In genomic region chr5:54024466-54024865, GRCh38 we compare ENCODE assay signal across 22 cellular contexts.
DNase-seq lines count a peak whose midpoint lies in the region; ATAC-seq, FAIRE-seq and TF ChIP-seq lines count a peak whose summit lies in the region.
"Had no signal": no experiment of that assay in that cellular context is flagged by ENCODE, and none has a peak within 500 bp of the region (broad histone marks: within the 10 kb centered on the region; RNA-seq: fewer than 3 reads in every experiment).

No MANE protein-coding gene starts in this region.

- H3K9me1 ChIP-seq in endothelial cell of umbilical vein (replicated peaks; ENCODE audit: control insufficient read depth, extremely low read depth, insufficient read depth, low read length): no peaks in the 10 kb centered on the region

- no peaks in the 10 kb centered on the region for H3K36me3 ChIP-seq in endothelial cell of umbilical vein (ENCODE audit: control insufficient read depth in 2 of 2, extremely low read depth in 1 of 2, insufficient read depth in 2 of 2, low read length in 2 of 2)
- no peaks in the 10 kb centered on the region for H3K36me3 ChIP-seq in kidney (ENCODE audit: control insufficient read depth in 1 of 2, insufficient read depth in 2 of 2, low read length in 2 of 2)
- H3K36me3 ChIP-seq in ovary: no peaks in the 10 kb centered on the region
- H3K36me3 ChIP-seq: BE2C, heart left ventricle, Peyer's patch, stomach, upper lobe of right lung had no signal

- BruUV-seq in endothelial cell of umbilical vein (replicated peaks; lab: Mats Ljungman, UMichigan): no TSS peak

- POLR2A ChIA-PET in endothelial cell of umbilical vein (lab: Charles Lee): no interaction called here

- no peaks in the 10 kb centered on the region for H3K79me2 ChIP-seq in endothelial cell of umbilical vein (ENCODE audit: control insufficient read depth, insufficient read depth, low read length)
- H3K79me2 ChIP-seq: parathyroid adenoma had no signal

- no peak for TF ChIP-seq EP300 in ovary (IDR thresholded peaks at IDR 0.05)

- DNase-seq in AG09309 (ENCODE audit: low read depth) (peak; percentile 13), NCI-H460 (ENCODE audit: extremely low read depth, low read depth) (peak; percentile 4), endothelial cell of umbilical vein (ENCODE audit: low read depth, low spot score) (no peak), kidney (no peak), ovary (no peak)
- DNase-seq in activated CD4-positive, alpha-beta T cell treated with anti-CD3 and anti-CD28 coated beads for 4 hours: no peak
- DNase-seq: activated CD4-positive, alpha-beta T cell treated with anti-CD3 and anti-CD28 coated beads for 36 hours; activated CD8-positive, alpha-beta memory T cell treated with anti-CD3 and anti-CD28 coated beads, Interleukin-2, amount 50 U/mL, for 4 hours; activated gamma-delta T cell; anterior cingulate cortex; BE2C; heart left ventricle; NCI-H146; Peyer's patch; stomach; upper lobe of right lung had no signal

- H3K4me3 ChIP-seq in AG09309 (ENCODE audit: control insufficient read depth, low read depth, low read length): no peak overlapping the region
- H3K4me3 ChIP-seq in endothelial cell of umbilical vein (replicated peaks in 1 of 3; ENCODE audit: insufficient read depth in 1 of 3, low read depth in 1 of 3, low read length in 3 of 3): no peak overlapping the region
- no peak overlapping the region for H3K4me3 ChIP-seq in kidney (ENCODE audit: low read length in 2 of 2)
- H3K4me3 ChIP-seq in ovary: no peak overlapping the region
- H3K4me3 ChIP-seq: GM12878, heart left ventricle, lung, Peyer's patch, stomach, upper lobe of right lung had no signal

- no peak for TF ChIP-seq CTCF in AG09309 (IDR thresholded peaks at IDR 0.05; ENCODE audit: control insufficient read depth, insufficient read depth, low read depth, low read length, missing control alignments)
- TF ChIP-seq CTCF in endothelial cell of umbilical vein (IDR thresholded peaks at IDR 0.05; ENCODE audit: extremely low read depth in 1 of 2, insufficient read depth in 1 of 2, low read depth in 1 of 2, low read length in 2 of 2): no peak
- TF ChIP-seq CTCF in kidney (IDR thresholded peaks at IDR 0.05; ENCODE audit: borderline replicate concordance, extremely low read depth, insufficient read depth): no peak
- no peak for TF ChIP-seq CTCF in ovary (IDR thresholded peaks at IDR 0.05)

- no peaks in the 10 kb centered on the region for H3K9me3 ChIP-seq in endothelial cell of umbilical vein (replicated peaks; ENCODE audit: control insufficient read depth, insufficient read depth, low read length)
- H3K9me3 ChIP-seq in kidney (ENCODE audit: control insufficient read depth in 1 of 2, low read length in 2 of 2): no peaks in the 10 kb centered on the region
- H3K9me3 ChIP-seq in ovary: no peaks in the 10 kb centered on the region
- H3K9me3 ChIP-seq: BE2C, heart left ventricle, Peyer's patch, stomach, upper lobe of right lung had no signal

- intact Hi-C loops in endothelial cell of umbilical vein (cut with micrococcal nuclease): no loop called here
- intact Hi-C loops in kidney (cut with DNase I): no loop called here
- intact Hi-C loops in ovary (cut with DNase I): no loop called here

- CTCF ChIA-PET in endothelial cell of umbilical vein (lab: Charles Lee): interaction anchor here (0.6 kb wide), 1 partner anchor 452 kb away, joined by 3 read pairs; no protein-coding TSS in a partner anchor

- H2AFZ ChIP-seq in endothelial cell of umbilical vein (ENCODE audit: low read depth, low read length): no peak overlapping the region
- H2AFZ ChIP-seq: parathyroid adenoma had no signal

- H3K27me3 ChIP-seq in endothelial cell of umbilical vein (ENCODE audit: control insufficient read depth in 2 of 2, insufficient read depth in 2 of 2, low read length in 2 of 2): no peaks in the 10 kb centered on the region
- H3K27me3 ChIP-seq in ovary: no peaks in the 10 kb centered on the region
- H3K27me3 ChIP-seq: BE2C, heart left ventricle, Peyer's patch, stomach, upper lobe of right lung had no signal

- H4K20me1 ChIP-seq in endothelial cell of umbilical vein (replicated peaks; ENCODE audit: control insufficient read depth, extremely low read depth, insufficient read depth, low read length): no peaks in the 10 kb centered on the region

- 48 to 69% (median 66%) methylated on average over 1 of the region's 1 CpG for WGBS in ovary, 3 donors

- H3K4me1 ChIP-seq in endothelial cell of umbilical vein (ENCODE audit: control insufficient read depth, extremely low read depth, insufficient read depth, low read length): peaks cover 7% of the 10 kb centered on the region
- no peaks in the 10 kb centered on the region for H3K4me1 ChIP-seq in kidney (ENCODE audit: control insufficient read depth in 1 of 2, insufficient read depth in 1 of 2, low read depth in 1 of 2, low read length in 2 of 2)
- H3K4me1 ChIP-seq in ovary (ENCODE audit: insufficient read depth): no peaks in the 10 kb centered on the region
- H3K4me1 ChIP-seq: BE2C, parathyroid adenoma, Peyer's patch, upper lobe of right lung had no signal

- no peak for ATAC-seq in GM19035 (IDR thresholded peaks at IDR 0.05; ENCODE audit: unreplicated experiment)
- ATAC-seq in GM18519 (IDR thresholded peaks at IDR 0.05; ENCODE audit: low FRiP score, unreplicated experiment): no peak
- ATAC-seq: activated CD4-positive, alpha-beta T cell treated with anti-CD3 and anti-CD28 coated beads for 36 hours; GM12878; heart left ventricle; sciatic nerve; upper lobe of right lung had no signal

- H3K4me2 ChIP-seq in endothelial cell of umbilical vein (ENCODE audit: insufficient read depth, low read length): no peak overlapping the region

- TF ChIP-seq POLR2A in endothelial cell of umbilical vein (IDR thresholded peaks at IDR 0.05; ENCODE audit: low read depth, low read length) (no peak), ovary (IDR thresholded peaks at IDR 0.05) (no peak)

- no peak for FAIRE-seq in endothelial cell of umbilical vein (lab: Jason Lieb, UNC)
- FAIRE-seq in kidney (lab: Jason Lieb, UNC): peak; percentile 35
- FAIRE-seq: GM12878 had no signal

- H3K9ac ChIP-seq in endothelial cell of umbilical vein (replicated peaks; ENCODE audit: extremely low read depth, insufficient read depth, low read length) (no peak overlapping the region), kidney (ENCODE audit: low read length in 2 of 2) (no peak overlapping the region)
- H3K9ac ChIP-seq: parathyroid adenoma had no signal

- no peak overlapping the region for H3K27ac ChIP-seq in endothelial cell of umbilical vein (ENCODE audit: insufficient read depth, low read depth, low read length)
- H3K27ac ChIP-seq in kidney (ENCODE audit: low read depth in 2 of 2, low read length in 2 of 2): no peak overlapping the region
- no peak overlapping the region for H3K27ac ChIP-seq in ovary
- H3K27ac ChIP-seq: heart left ventricle, parathyroid adenoma, Peyer's patch, stomach, upper lobe of right lung had no signal

- dilution Hi-C loops in endothelial cell of umbilical vein (cut with MboI; ENCODE audit: extremely low pct_ligation_motif_present, low sequenced_read_pairs): no loop called here

TF ChIP-seq in endothelial cell of umbilical vein, 7 proteins besides CTCF, POLR2A, EP300 and RAD21:
- TF ChIP-seq EZH2 (IDR thresholded peaks at IDR 0.05; ENCODE audit: borderline replicate concordance, low read depth, low read length, severe bottlenecking) (no peak), JUN (IDR thresholded peaks at IDR 0.05; ENCODE audit: borderline replicate concordance, insufficient read depth, insufficient read length, low read depth) (no peak), FOS (IDR thresholded peaks at IDR 0.05; ENCODE audit: borderline replicate concordance, insufficient read depth, low read length) (peak; percentile 28)

Comparison
In these comparisons a context has a peak if more than half of its experiments do, and no peak if none do; other contexts are left out.
1. DNase-seq: peak in AG09309 (single experiment) and NCI-H460 (single experiment); none in endothelial cell of umbilical vein (single experiment), kidney (single experiment), ovary (0 of 5) and activated CD4-positive, alpha-beta T cell treated with anti-CD3 and anti-CD28 coated beads for 4 hours (0 of 2).